8 cellular contexts compared by ENCODE assay signal in the genomic region with DNA sequence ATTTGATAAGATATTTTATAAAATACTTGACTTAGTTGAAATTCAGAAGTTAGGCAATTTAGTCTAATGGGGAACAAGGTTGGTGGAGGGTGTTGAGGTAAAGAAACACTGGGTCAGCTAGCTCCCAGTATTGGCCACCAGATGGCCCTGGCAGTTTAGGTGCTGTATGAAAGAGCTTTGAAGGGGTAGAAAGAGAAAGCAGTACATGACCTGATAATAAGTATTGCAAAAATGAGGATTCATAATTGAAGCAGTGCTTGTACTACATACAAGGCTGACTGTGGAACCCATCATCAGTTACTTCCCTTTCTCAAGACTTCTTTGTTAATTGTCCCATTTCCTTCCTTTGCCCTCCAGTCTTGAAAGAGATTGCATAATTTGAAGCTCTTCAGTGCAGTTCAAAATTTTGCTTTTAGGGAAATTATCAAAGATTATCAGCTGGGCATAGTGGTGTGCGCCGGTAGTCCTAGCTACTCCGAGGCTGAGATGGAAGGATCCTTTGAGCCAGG. TPM values are rescaled to one million over a fixed set of nuclear protein-coding genes. Genes with fewer than 3 reads are reported as not detected.
DNase-seq lines count a peak whose midpoint lies in the region; ATAC-seq, FAIRE-seq and TF ChIP-seq lines count a peak whose summit lies in the region.

No MANE protein-coding gene starts in this region.

- H3K27me3 ChIP-seq in SU-DHL-6 (ENCODE audit: low read length) (no peaks in the 10 kb centered on the region), foreskin keratinocyte (no peaks in the 10 kb centered on the region), small intestine (ENCODE audit: control insufficient read depth in 2 of 2, insufficient read depth in 2 of 2, low read length in 2 of 2) (no peaks in the 10 kb centered on the region)

- H3K9ac ChIP-seq in SU-DHL-6 (ENCODE audit: low read length) = no peak overlapping the region

- no peaks in the 10 kb centered on the region for H3K36me3 ChIP-seq in SU-DHL-6 (ENCODE audit: low read length)
- no peaks in the 10 kb centered on the region for H3K36me3 ChIP-seq in small intestine (ENCODE audit: control insufficient read depth in 2 of 2, insufficient read depth in 2 of 2, low read length in 2 of 2)

- no peaks in the 10 kb centered on the region for H3K9me2 ChIP-seq in SU-DHL-6 (replicated peaks; ENCODE audit: insufficient read depth, low read length)

- TF ChIP-seq CTCF in LNCaP clone FGC (IDR thresholded peaks at IDR 0.05; ENCODE audit: control insufficient read depth, extremely low read depth, insufficient read depth) = peak; percentile 78
- peak; percentile 20 for TF ChIP-seq CTCF in SU-DHL-6 (IDR thresholded peaks at IDR 0.05; ENCODE audit: insufficient read depth, low read length, poor library complexity, severe bottlenecking)
- peak; percentile 75 for TF ChIP-seq CTCF in foreskin keratinocyte (conservative IDR thresholded peaks at IDR 0.05)

- no peaks in the 10 kb centered on the region for H3F3A ChIP-seq in SU-DHL-6 (ENCODE audit: insufficient read depth)

- WGBS in small intestine, 3 donors = 73 to 78% (median 74%) methylated on average over 3 of the region's 3 CpGs

- DNase-seq in NCI-H146 (lab: John Stamatoyannopoulos, UW) = peak; percentile 31
- no peak for DNase-seq in NCI-H146 treated with DMSO at 0.1 percent for 48 hours (lab: John Stamatoyannopoulos, UW; ENCODE audit: unreplicated experiment)
- DNase-seq in LNCaP clone FGC (ENCODE audit: low read depth) = no peak
- peak in 1 of 2 donors; percentile 21 for DNase-seq in foreskin keratinocyte
- peak; percentile 40 for DNase-seq in small intestine

- no peak overlapping the region for H3K4me2 ChIP-seq in SU-DHL-6 (ENCODE audit: low read depth, low read length, poor library complexity, severe bottlenecking)

- H3K79me2 ChIP-seq in SU-DHL-6 (ENCODE audit: insufficient read depth, low read length) = no peaks in the 10 kb centered on the region

- no peak overlapping the region for H3K27ac ChIP-seq in SU-DHL-6 (ENCODE audit: low read depth, low read length)
- no peak overlapping the region for H3K27ac ChIP-seq in foreskin keratinocyte
- H3K27ac ChIP-seq in small intestine (ENCODE audit: low read depth in 1 of 2, low read length in 1 of 2) = no peak overlapping the region

- FAIRE-seq in small intestine (lab: Jason Lieb, UNC) = no peak

- H3K9me3 ChIP-seq in SU-DHL-6 (ENCODE audit: insufficient read depth, low read length) (no peaks in the 10 kb centered on the region), small intestine (ENCODE audit: control insufficient read depth, low read depth) (no peaks in the 10 kb centered on the region)

- ATAC-seq in foreskin keratinocyte (peak; percentile 50), GM18498 (IDR thresholded peaks at IDR 0.05; ENCODE audit: unreplicated experiment) (no peak), GM19035 (IDR thresholded peaks at IDR 0.05; ENCODE audit: unreplicated experiment) (no peak)

- H4K20me1 ChIP-seq in SU-DHL-6 (ENCODE audit: low read depth, low read length) = no peaks in the 10 kb centered on the region

- H2AFZ ChIP-seq in SU-DHL-6 (ENCODE audit: low read depth, low read length, severe bottlenecking) = no peak overlapping the region

- H3K4me1 ChIP-seq in foreskin keratinocyte = no peaks in the 10 kb centered on the region
- no peaks in the 10 kb centered on the region for H3K4me1 ChIP-seq in small intestine (ENCODE audit: control insufficient read depth in 2 of 2, insufficient read depth in 1 of 2, low read depth in 1 of 2, low read length in 1 of 2)

- H3K4me3 ChIP-seq in LNCaP clone FGC (ENCODE audit: low read depth, low read length) (no peak overlapping the region), SU-DHL-6 (ENCODE audit: insufficient read depth, low read length, poor library complexity, severe bottlenecking) (no peak overlapping the region), small intestine (ENCODE audit: low read depth in 1 of 2, low read length in 2 of 2) (no peak overlapping the region)

RNA-seq across cellular contexts. Expression of gene TANC2, which starts 29.4 kb away (rescaled TPM):
- total RNA-seq in foreskin keratinocyte = 34.9 and 41.3 TPM in 2 replicates
- polyA plus RNA-seq in foreskin keratinocyte = 2.3 and 2.8 TPM in 2 replicates
- polyA plus RNA-seq in small intestine = 1 to 10 TPM in 1 of 3 donors, under 1 TPM in 2; 0.22 to 3.7 (median 0.54) TPM

Comparison
In these comparisons a context has a peak if more than half of its experiments do, and no peak if none do; other contexts are left out.
1. DNase-seq: peak in NCI-H146 (single experiment) and small intestine (single experiment); none in NCI-H146 treated with DMSO at 0.1 percent for 48 hours (single experiment) and LNCaP clone FGC (single experiment).
2. CTCF ChIP-seq: peak in every context shown above with its lines; median percentile 78 in LNCaP clone FGC; 75 in foreskin keratinocyte; 20 in SU-DHL-6.